In genomic region chr15:80849308-80849707, GRCh38 we compare ENCODE assay signal across 10 cellular contexts.
DNase-seq lines count a peak whose midpoint lies in the region; ATAC-seq, FAIRE-seq and TF ChIP-seq lines count a peak whose summit lies in the region.
"Had no signal": no experiment of that assay in that cellular context is flagged by ENCODE, and none has a peak within 500 bp of the region (broad histone marks: within the 10 kb centered on the region; RNA-seq: fewer than 3 reads in every experiment).

No MANE protein-coding gene starts in this region.

- H3K4me3 Mint-ChIP-seq in endodermal cell: no peak overlapping the region
- no peak overlapping the region for H3K4me3 Mint-ChIP-seq in activated CD8-positive, alpha-beta memory T cell treated with anti-CD3 and anti-CD28 coated beads, Interleukin-2, amount 10 ng/mL, durations not matched to agents 7 days and 5 days

- H3K36me3 ChIP-seq in stomach: no peaks in the 10 kb centered on the region
- no peaks in the 10 kb centered on the region for H3K36me3 ChIP-seq in endodermal cell (ENCODE audit: control insufficient read depth, insufficient read depth, low read length)
- H3K36me3 ChIP-seq in ascending aorta: no peaks in the 10 kb centered on the region

- H3K9me3 Mint-ChIP-seq in endodermal cell: no peaks in the 10 kb centered on the region
- no peaks in the 10 kb centered on the region for H3K9me3 Mint-ChIP-seq in activated CD8-positive, alpha-beta memory T cell treated with anti-CD3 and anti-CD28 coated beads, Interleukin-2, amount 10 ng/mL, durations not matched to agents 7 days and 5 days (ENCODE audit: low read depth)

- intact Hi-C loops in stomach (cut with DNase I; ENCODE audit: low total_unique reads): no loop called here
- intact Hi-C loops in ascending aorta (cut with DNase I): no loop called here

- no peak overlapping the region for H3K27ac Mint-ChIP-seq in endodermal cell
- no peak overlapping the region for H3K27ac Mint-ChIP-seq in activated CD8-positive, alpha-beta memory T cell treated with anti-CD3 and anti-CD28 coated beads, Interleukin-2, amount 10 ng/mL, durations not matched to agents 7 days and 5 days

- peaks cover 10% of the 10 kb centered on the region for H3K27me3 Mint-ChIP-seq in endodermal cell (ENCODE audit: insufficient read depth)
- H3K27me3 Mint-ChIP-seq in activated CD8-positive, alpha-beta memory T cell treated with anti-CD3 and anti-CD28 coated beads, Interleukin-2, amount 10 ng/mL, durations not matched to agents 7 days and 5 days: peaks cover 19% of the 10 kb centered on the region

- peaks cover 0 to 5% (median under 1%) of the 10 kb centered on the region in 4 donors for H3K4me1 ChIP-seq in stomach
- no peaks in the 10 kb centered on the region for H3K4me1 ChIP-seq in endodermal cell (ENCODE audit: control insufficient read depth, insufficient read depth, low read length)
- H3K4me1 ChIP-seq in ascending aorta: peaks cover 0 to 4% of the 10 kb centered on the region in 2 donors

- no peak for FAIRE-seq in H54 (lab: Jason Lieb, UNC)

- 41 to 55% (median 47%) methylated on average over 8 of the region's 8 CpGs for WGBS in stomach, 5 donors
- 93 to 100% methylated on average over 4 to 8 of the region's 8 CpGs for WGBS in endodermal cell (ENCODE audit: insufficient coverage in 1 of 2, insufficient read length in 1 of 2), 2 experiments

- no peaks in the 10 kb centered on the region for H3K36me3 Mint-ChIP-seq in endodermal cell (ENCODE audit: low read depth)
- H3K36me3 Mint-ChIP-seq in activated CD8-positive, alpha-beta memory T cell treated with anti-CD3 and anti-CD28 coated beads, Interleukin-2, amount 10 ng/mL, durations not matched to agents 7 days and 5 days: no peaks in the 10 kb centered on the region

- H3K27me3 ChIP-seq in stomach (peaks cover 0 to 31% (median 0%) of the 10 kb centered on the region in 3 donors), endodermal cell (ENCODE audit: control insufficient read depth, insufficient read depth, low read length, poor library complexity, severe bottlenecking) (peaks cover 5% of the 10 kb centered on the region), ascending aorta (no peaks in the 10 kb centered on the region)

- H3K27ac ChIP-seq in RWPE1 (peak overlapping the region; percentile 33), stomach (no peak overlapping the region), endodermal cell (ENCODE audit: low read depth, low read length) (no peak overlapping the region), ascending aorta (no peak overlapping the region)

- peaks cover 9% of the 10 kb centered on the region for H3K4me1 Mint-ChIP-seq in endodermal cell
- no peaks in the 10 kb centered on the region for H3K4me1 Mint-ChIP-seq in activated CD8-positive, alpha-beta memory T cell treated with anti-CD3 and anti-CD28 coated beads, Interleukin-2, amount 10 ng/mL, durations not matched to agents 7 days and 5 days

- TF ChIP-seq POLR2A in H54 (IDR thresholded peaks at IDR 0.05; ENCODE audit: low read depth, low read length) (no peak), stomach (IDR thresholded peaks at IDR 0.05) (no peak)

- no peaks in the 10 kb centered on the region for H3K9me3 ChIP-seq in stomach
- no peaks in the 10 kb centered on the region for H3K9me3 ChIP-seq in endodermal cell (ENCODE audit: control insufficient read depth, low read length)
- no peaks in the 10 kb centered on the region for H3K9me3 ChIP-seq in ascending aorta

- CTCF ChIA-PET in RWPE1 (lab: Yijun Ruan, JAX): interaction anchor here (0.9 kb wide), 1 partner anchor 121 kb away, joined by 4 read pairs; no protein-coding TSS in a partner anchor
- CTCF ChIA-PET in activated CD8-positive, alpha-beta memory T cell treated with anti-CD3 and anti-CD28 coated beads, Interleukin-2, amount 10 ng/mL, durations not matched to agents 7 days and 5 days (lab: Charles Lee): no interaction called here

- POLR2A ChIA-PET in RWPE1 (lab: Yijun Ruan, JAX; ENCODE audit: low non-redundant PET): no interaction called here

- no peak for ATAC-seq in activated CD8-positive, alpha-beta memory T cell treated with anti-CD3 and anti-CD28 coated beads, Interleukin-2, amount 10 ng/mL, durations not matched to agents 7 days and 5 days
- ATAC-seq in GM18909 (IDR thresholded peaks at IDR 0.05; ENCODE audit: poor library complexity, unreplicated experiment): no peak

- H3K4me3 ChIP-seq in fibroblast of pulmonary artery (replicated peaks; ENCODE audit: low read depth, low read length) (no peak overlapping the region), stomach (no peak overlapping the region), endodermal cell (ENCODE audit: low read length) (no peak overlapping the region), ascending aorta (no peak overlapping the region)

- H3K9ac ChIP-seq in endodermal cell (ENCODE audit: extremely low read depth, low read length, poor library complexity, severe bottlenecking): no peak overlapping the region

- peak; percentile 82 for DNase-seq in H54 (ENCODE audit: insufficient read length, low spot score)
- DNase-seq in RWPE1 (ENCODE audit: low spot score): peak; percentile 76
- peak; percentile 81 for DNase-seq in fibroblast of pulmonary artery (ENCODE audit: low read depth)
- peak; percentile 38 for DNase-seq in stomach
- DNase-seq in endodermal cell: no peak
- DNase-seq in ascending aorta (ENCODE audit: low spot score in 2 of 2): no peak
- DNase-seq in activated CD8-positive, alpha-beta memory T cell treated with anti-CD3 and anti-CD28 coated beads, Interleukin-2, amount 10 ng/mL, durations not matched to agents 7 days and 5 days: no peak
- DNase-seq: dermis blood vessel endothelial cell, NCI-H2227 treated with DMSO at 0.1 percent for 48 hours had no signal

- no peak for TF ChIP-seq EP300 in stomach (IDR thresholded peaks at IDR 0.05)

- TF ChIP-seq CTCF in RWPE1 (conservative IDR thresholded peaks at IDR 0.05; ENCODE audit: low read depth) (no peak), fibroblast of pulmonary artery (IDR thresholded peaks at IDR 0.05; ENCODE audit: low read length, missing control alignments) (no peak), stomach (IDR thresholded peaks at IDR 0.05) (no peak), endodermal cell (conservative IDR thresholded peaks at IDR 0.05) (no peak), ascending aorta (IDR thresholded peaks at IDR 0.05) (no peak)

Comparison
In these comparisons a context has a peak if more than half of its experiments do, and no peak if none do; other contexts are left out.
1. DNase-seq: peak in H54 (single experiment), RWPE1 (single experiment), fibroblast of pulmonary artery (single experiment) and stomach (single experiment); none in endodermal cell (single experiment), ascending aorta (0 of 2) and activated CD8-positive, alpha-beta memory T cell treated with anti-CD3 and anti-CD28 coated beads, Interleukin-2, amount 10 ng/mL, durations not matched to agents 7 days and 5 days (single experiment).